Comparison of ENCODE assay signal across 9 cellular contexts in the genomic region with DNA sequence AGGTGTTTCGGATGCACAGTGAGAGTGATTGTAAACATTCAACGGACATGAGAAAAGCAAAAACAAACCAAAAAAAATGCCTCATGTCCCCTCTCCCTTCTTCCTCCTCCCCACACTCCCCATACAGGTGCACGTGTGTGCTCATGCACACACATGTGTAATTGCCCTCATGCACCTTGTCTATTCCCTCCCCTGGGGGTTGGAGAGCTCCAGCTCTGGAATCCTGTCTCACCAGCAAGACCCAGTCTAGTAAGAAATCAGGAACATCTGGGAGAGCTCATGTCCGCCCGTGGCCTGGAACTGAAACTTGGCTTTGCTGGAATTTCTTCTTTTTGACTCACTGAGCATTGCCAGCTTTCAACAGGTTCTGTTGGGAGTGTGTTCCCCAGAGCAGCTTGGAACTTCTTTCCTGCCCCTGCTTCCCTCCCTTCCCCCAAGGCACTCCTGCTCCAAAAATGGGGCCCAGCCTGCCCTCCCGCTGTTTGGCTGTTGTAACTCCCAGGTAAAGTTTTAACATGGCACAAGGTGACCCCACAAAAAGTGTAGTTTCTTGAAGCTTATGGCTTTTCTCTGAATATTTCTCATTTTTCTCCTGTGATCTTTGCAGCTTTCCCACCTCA.
DNase-seq lines count a peak whose midpoint lies in the region; ATAC-seq and TF ChIP-seq lines count a peak whose summit lies in the region.
"Had no signal": no experiment of that assay in that cellular context is flagged by ENCODE, and none has a peak within 500 bp of the region (broad histone marks: within the 10 kb centered on the region; RNA-seq: fewer than 3 reads in every experiment).

No MANE protein-coding gene starts in this region.

- no peak overlapping the region for H3K9ac ChIP-seq in DND-41 (ENCODE audit: low read depth, low read length)

- no peaks in the 10 kb centered on the region for H3K79me2 ChIP-seq in DND-41 (ENCODE audit: insufficient read depth, low read length)

- H3K27ac ChIP-seq in DND-41 (ENCODE audit: low read length) (peak overlapping the region; percentile 42; the same call in 1 of the 2 replicates), tibial nerve (peak overlapping the region in 2 of 4 donors; percentile 3 to 32)

- H3K9me3 ChIP-seq in DND-41 (ENCODE audit: insufficient read depth, low read length, severe bottlenecking), result no peaks in the 10 kb centered on the region
- H3K9me3 ChIP-seq in tibial nerve, result no peaks in the 10 kb centered on the region

- H3K4me3 ChIP-seq in DND-41 (ENCODE audit: low read depth in 1 of 2, low read length in 2 of 2) (no peak overlapping the region), HFF-Myc (replicated peaks; ENCODE audit: low read depth, low read length) (no peak overlapping the region), tibial nerve (no peak overlapping the region)

- DNase-seq in DND-41 (no peak), HFF-Myc (ENCODE audit: extremely low read depth, low read depth) (peak; percentile 52), astrocyte of the hippocampus (ENCODE audit: low read depth, low spot score) (peak; percentile 43), islet precursor cell (peak; percentile 67), tibial nerve (ENCODE audit: low spot score in 2 of 2) (no peak), NCI-H748 treated with DMSO at 0.1 percent for 48 hours (lab: John Stamatoyannopoulos, UW) (no peak), NCI-H2107 (lab: John Stamatoyannopoulos, UW) (no peak)
- no peak for DNase-seq in activated CD4-positive, CD25-positive, alpha-beta regulatory T cell (lab: John Stamatoyannopoulos, UW)
- DNase-seq: activated naive CD4-positive, alpha-beta T cell treated with anti-CD3 and anti-CD28 coated beads, Interleukin-2, amount 10 ng/mL, durations not matched to agents 7 days and 5 days had no signal

- H2AFZ ChIP-seq in DND-41 (ENCODE audit: low read depth, low read length), result no peak overlapping the region

- TF ChIP-seq CTCF in DND-41 (IDR thresholded peaks at IDR 0.05; ENCODE audit: borderline replicate concordance, extremely low read depth, low read length, poor library complexity, severe bottlenecking) (no peak), HFF-Myc (IDR thresholded peaks at IDR 0.05; ENCODE audit: low read depth, low read length, missing control alignments) (no peak), tibial nerve (IDR thresholded peaks at IDR 0.05) (no peak)

- 59 to 69% methylated on average over 6 of the region's 6 CpGs for WGBS in tibial nerve, 2 donors

- H3K27me3 ChIP-seq in DND-41 (ENCODE audit: insufficient read depth, low read length, poor library complexity) (no peaks in the 10 kb centered on the region), tibial nerve (no peaks in the 10 kb centered on the region)

- no peak for TF ChIP-seq POLR2A in tibial nerve (IDR thresholded peaks at IDR 0.05)

- no peak for TF ChIP-seq EP300 in tibial nerve (IDR thresholded peaks at IDR 0.05)

- H3K4me1 ChIP-seq in DND-41 (ENCODE audit: insufficient read depth, low read length), result no peaks in the 10 kb centered on the region
- peaks cover 0 to 23% (median 5%) of the 10 kb centered on the region in 4 donors for H3K4me1 ChIP-seq in tibial nerve

- ATAC-seq in DND-41 (ENCODE audit: insufficient read depth, low read depth), result no peak

- no peaks in the 10 kb centered on the region for H4K20me1 ChIP-seq in DND-41 (ENCODE audit: insufficient read depth, low read length)

- no peak overlapping the region for H3K4me2 ChIP-seq in DND-41 (ENCODE audit: insufficient read depth, low read length)

- 0 out of 2 replicates have a peak, but pooled peaks cover 13% of the 10 kb centered on the region for H3K36me3 ChIP-seq in DND-41 (ENCODE audit: insufficient read depth, low read length)
- peaks cover 0 to 28% (median 4%) of the 10 kb centered on the region in 3 donors for H3K36me3 ChIP-seq in tibial nerve

Comparison
In these comparisons a context has a peak if more than half of its experiments do, and no peak if none do; other contexts are left out.
1. DNase-seq: peak in HFF-Myc (single experiment), astrocyte of the hippocampus (single experiment) and islet precursor cell (single experiment); none in DND-41 (single experiment), activated CD4-positive, CD25-positive, alpha-beta regulatory T cell (0 of 4), tibial nerve (0 of 2), NCI-H748 treated with DMSO at 0.1 percent for 48 hours (single experiment) and NCI-H2107 (single experiment).